Comparison of ENCODE assay signal across 8 cellular contexts in the genomic region with DNA sequence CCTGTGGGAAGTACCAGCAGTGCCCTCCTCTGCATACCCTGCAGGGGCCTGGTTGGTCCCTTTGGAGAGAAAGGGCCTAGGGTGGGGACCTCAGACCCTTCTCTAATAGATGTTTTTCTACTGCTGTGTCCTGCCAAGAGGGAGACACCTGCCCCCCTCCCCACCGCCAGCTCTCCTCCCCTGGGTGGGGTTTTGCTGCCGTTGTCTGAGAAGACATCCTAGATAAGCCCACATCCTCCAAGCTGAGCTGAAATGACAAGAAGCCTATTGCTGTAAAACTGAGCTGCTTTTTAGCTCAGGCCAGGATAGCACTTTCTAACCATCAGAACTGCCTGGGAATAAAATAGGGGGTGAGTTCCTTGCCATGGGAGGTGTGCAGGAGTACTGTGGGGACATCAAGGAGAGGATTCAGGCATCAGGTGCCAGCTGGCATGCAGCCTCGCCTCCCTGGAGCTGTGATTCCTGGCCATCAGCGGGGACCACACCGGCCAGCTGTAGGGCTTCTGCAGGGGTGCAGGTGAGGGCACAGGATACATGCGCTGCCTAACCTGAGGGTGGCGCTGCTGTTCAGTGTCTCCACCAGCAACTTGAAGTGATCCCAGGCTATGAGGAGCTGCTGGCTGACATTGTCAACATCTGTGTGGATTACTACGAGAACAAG. TPM values are rescaled to one million over a fixed set of nuclear protein-coding genes. Genes with fewer than 3 reads are reported as not detected.
DNase-seq lines count a peak whose midpoint lies in the region; ATAC-seq and TF ChIP-seq lines count a peak whose summit lies in the region.

No MANE protein-coding gene starts in this region.

- peak; percentile 35 for ATAC-seq in activated naive CD8-positive, alpha-beta T cell treated with anti-CD3 and anti-CD28 coated beads, Interleukin-2, amount 50 U/mL, for 24 hours

- H3K27me3 Mint-ChIP-seq in activated naive CD8-positive, alpha-beta T cell treated with anti-CD3 and anti-CD28 coated beads, Interleukin-2, amount 50 U/mL, for 24 hours = no peaks in the 10 kb centered on the region
- peaks cover 4% of the 10 kb centered on the region for H3K27me3 Mint-ChIP-seq in nephron progenitor cell (ENCODE audit: low read depth, poor library complexity)

- CTCF ChIA-PET in GM10248 (lab: Yijun Ruan, JAX) = interaction anchor here (0.7 to 4.4 kb wide), 8 partner anchors 8 to 151 kb away, joined by 3 to 26 read pairs (median 4); no protein-coding TSS in a partner anchor

- H3K4me3 Mint-ChIP-seq in activated naive CD8-positive, alpha-beta T cell treated with anti-CD3 and anti-CD28 coated beads, Interleukin-2, amount 50 U/mL, for 24 hours = no peak overlapping the region
- no peak overlapping the region for H3K4me3 Mint-ChIP-seq in nephron progenitor cell

- peaks cover 61% of the 10 kb centered on the region for H3K4me1 Mint-ChIP-seq in activated naive CD8-positive, alpha-beta T cell treated with anti-CD3 and anti-CD28 coated beads, Interleukin-2, amount 50 U/mL, for 24 hours
- no peaks in the 10 kb centered on the region for H3K4me1 Mint-ChIP-seq in nephron progenitor cell

- H3K36me3 Mint-ChIP-seq in activated naive CD8-positive, alpha-beta T cell treated with anti-CD3 and anti-CD28 coated beads, Interleukin-2, amount 50 U/mL, for 24 hours (ENCODE audit: low read depth) = peaks cover 56% of the 10 kb centered on the region
- H3K36me3 Mint-ChIP-seq in nephron progenitor cell (ENCODE audit: low read depth) = peaks cover 7% of the 10 kb centered on the region

- POLR2A ChIA-PET in GM10248 (lab: Yijun Ruan, JAX) = no interaction called here

- H3K27ac Mint-ChIP-seq in activated naive CD8-positive, alpha-beta T cell treated with anti-CD3 and anti-CD28 coated beads, Interleukin-2, amount 50 U/mL, for 24 hours = peak overlapping the region; percentile 67
- H3K27ac Mint-ChIP-seq in nephron progenitor cell = no peak overlapping the region

- in situ Hi-C loops in SK-MEL-5 (cut with HindIII; ENCODE audit: low pct_unique_long_range_greater_than_20kb, low sequenced_read_pairs) = no loop called here

- TF ChIP-seq CTCF in GM10248 (IDR thresholded peaks at IDR 0.05; ENCODE audit: control extremely low read depth, extremely low read depth, low read depth, missing control alignments) (peak; percentile 24), nephron progenitor cell (IDR thresholded peaks at IDR 0.05) (peak; percentile 13)

- DNase-seq in GM10248 (ENCODE audit: extremely low spot score) (no peak), SK-MEL-5 (ENCODE audit: low read depth, low spot score) (peak; percentile 42), nephron progenitor cell (peak; percentile 20), A172 (ENCODE audit: low spot score) (no peak), OCI-M2 (lab: John Stamatoyannopoulos, UW; ENCODE audit: unreplicated experiment) (no peak), NCI-H524 treated with DMSO at 0.1 percent for 48 hours (lab: John Stamatoyannopoulos, UW) (no peak), NOMO-1 treated with DMSO at 0.1 percent for 48 hours (lab: John Stamatoyannopoulos, UW; ENCODE audit: unreplicated experiment) (no peak)
- DNase-seq in activated naive CD8-positive, alpha-beta T cell treated with anti-CD3 and anti-CD28 coated beads, Interleukin-2, amount 50 U/mL, for 24 hours = peak; percentile 60

- no peaks in the 10 kb centered on the region for H3K9me3 Mint-ChIP-seq in activated naive CD8-positive, alpha-beta T cell treated with anti-CD3 and anti-CD28 coated beads, Interleukin-2, amount 50 U/mL, for 24 hours
- H3K9me3 Mint-ChIP-seq in nephron progenitor cell = peaks cover 5% of the 10 kb centered on the region

RNA-seq across cellular contexts. Expression of gene CYFIP2, which starts 37.9 kb away (rescaled TPM):
- total RNA-seq in SK-MEL-5 (2014; rRNA removed; shearing (Covaris generic)) = 10.1 and 11.0 TPM in 2 replicates
- 15.9 and 18.5 TPM in 2 replicates for polyA plus RNA-seq in SK-MEL-5 (2015; cell fraction: cytosol; rRNA removed)
- polyA plus RNA-seq in SK-MEL-5 (2015; cell fraction: nucleus; rRNA removed) = 13.3 and 22.9 TPM in 2 replicates
- 24.7 and 47.7 TPM in 2 replicates for total RNA-seq in A172 (2014; rRNA removed; shearing (Covaris generic))

Comparison
In these comparisons a context has a peak if more than half of its experiments do, and no peak if none do; other contexts are left out.
1. DNase-seq: peak in SK-MEL-5 (single experiment), activated naive CD8-positive, alpha-beta T cell treated with anti-CD3 and anti-CD28 coated beads, Interleukin-2, amount 50 U/mL, for 24 hours (single experiment) and nephron progenitor cell (single experiment); none in GM10248 (single experiment), A172 (single experiment), OCI-M2 (single experiment), NCI-H524 treated with DMSO at 0.1 percent for 48 hours (single experiment) and NOMO-1 treated with DMSO at 0.1 percent for 48 hours (single experiment).